In genomic region chr1:15846056-15846455, GRCh38 we compare ENCODE assay signal across 7 cellular contexts. TPM values are rescaled to one million over a fixed set of nuclear protein-coding genes. Genes with fewer than 3 reads are reported as not detected.
DNase-seq lines count a peak whose midpoint lies in the region; ATAC-seq, FAIRE-seq and TF ChIP-seq lines count a peak whose summit lies in the region.
"Not testable (repeated sequence)": the region's sequence is repeated elsewhere in the genome, so short reads cannot be mapped to it uniquely, and the experiment has no call there.

No MANE protein-coding gene starts in this region.

- ATAC-seq in CD8-positive, alpha-beta T cell; lower lobe of right lung: not testable (repeated sequence)

- not testable (repeated sequence) for H3K27ac Mint-ChIP-seq in CD8-positive, alpha-beta T cell; T-helper 1 cell treated with Interleukin-12 subunit alpha and Interleukin-12 subunit beta and Interleukin-4 antibody, amounts not matched to agents 30 μg/mL and 1 μg/mL, for 36 hours; astrocyte (ENCODE audit: unreplicated experiment)
- peak overlapping the region; percentile 98 for H3K27ac Mint-ChIP-seq in activated T-cell treated with anti-CD3 and anti-CD28 coated beads, Interleukin-2, amount 50 U/mL, for 24 hours

- not testable (repeated sequence) for H3K9me3 Mint-ChIP-seq in CD8-positive, alpha-beta T cell; T-helper 1 cell treated with Interleukin-12 subunit alpha and Interleukin-12 subunit beta and Interleukin-4 antibody, amounts not matched to agents 30 μg/mL and 1 μg/mL, for 36 hours; activated T-cell treated with anti-CD3 and anti-CD28 coated beads, Interleukin-2, amount 50 U/mL, for 24 hours; astrocyte (ENCODE audit: unreplicated experiment)

- not testable (repeated sequence) for H2AFZ ChIP-seq in astrocyte (ENCODE audit: low read depth, low read length); parathyroid adenoma

- H3K9me3 ChIP-seq in CD8-positive, alpha-beta T cell (ENCODE audit: low read length); KOPT-K1 (ENCODE audit: insufficient read depth, low read length, poor library complexity, severe bottlenecking); astrocyte (ENCODE audit: insufficient read depth, low read depth, low read length); lower lobe of right lung; parathyroid adenoma (ENCODE audit: control insufficient read depth, low read length): not testable (repeated sequence)

- peaks cover 20% of the 10 kb centered on the region for H3K4me1 ChIP-seq in CD8-positive, alpha-beta T cell (ENCODE audit: insufficient read depth, low read length)
- H3K4me1 ChIP-seq in astrocyte (ENCODE audit: insufficient read depth, low read length) (peaks cover 17% of the 10 kb centered on the region), lower lobe of right lung (peaks cover 26% of the 10 kb centered on the region)
- not testable (repeated sequence) for H3K4me1 ChIP-seq in parathyroid adenoma

- H3K4me1 Mint-ChIP-seq in CD8-positive, alpha-beta T cell (ENCODE audit: low read depth) = peaks cover 25% of the 10 kb centered on the region
- H3K4me1 Mint-ChIP-seq in T-helper 1 cell treated with Interleukin-12 subunit alpha and Interleukin-12 subunit beta and Interleukin-4 antibody, amounts not matched to agents 30 μg/mL and 1 μg/mL, for 36 hours (ENCODE audit: low read depth) = peaks cover 19% of the 10 kb centered on the region
- peaks cover 38% of the 10 kb centered on the region for H3K4me1 Mint-ChIP-seq in activated T-cell treated with anti-CD3 and anti-CD28 coated beads, Interleukin-2, amount 50 U/mL, for 24 hours (ENCODE audit: low read depth)
- not testable (repeated sequence) for H3K4me1 Mint-ChIP-seq in astrocyte (ENCODE audit: low read depth, unreplicated experiment)

- H3K36me3 ChIP-seq in CD8-positive, alpha-beta T cell (ENCODE audit: insufficient read depth, low read length); KOPT-K1 (ENCODE audit: insufficient read depth, low read length); astrocyte (ENCODE audit: insufficient read depth, low read length); lower lobe of right lung; parathyroid adenoma (ENCODE audit: control insufficient read depth, insufficient read depth, low read length): not testable (repeated sequence)

- not testable (repeated sequence) for DNase-seq in CD8-positive, alpha-beta T cell; activated T-cell treated with anti-CD3 and anti-CD28 coated beads, Interleukin-2, amount 50 U/mL, for 24 hours; astrocyte (ENCODE audit: low read depth); lower lobe of right lung

- H3K79me2 ChIP-seq in astrocyte (ENCODE audit: insufficient read depth, low read length) = peaks cover 45% of the 10 kb centered on the region
- not testable (repeated sequence) for H3K79me2 ChIP-seq in parathyroid adenoma

- not testable (repeated sequence) for H3K4me3 ChIP-seq in CD8-positive, alpha-beta T cell (ENCODE audit: low read depth, low read length); astrocyte (ENCODE audit: insufficient read depth, low read depth, low read length); lower lobe of right lung; parathyroid adenoma (ENCODE audit: low read depth, low read length)

- POLR2A ChIA-PET in CD8-positive, alpha-beta T cell (lab: Charles Lee) = interaction anchor here (8.7 kb wide), 1 partner anchor 11 kb away, joined by 235 read pairs; no protein-coding TSS in a partner anchor

- not testable (repeated sequence) for H3K27me3 Mint-ChIP-seq in CD8-positive, alpha-beta T cell (ENCODE audit: low read depth); T-helper 1 cell treated with Interleukin-12 subunit alpha and Interleukin-12 subunit beta and Interleukin-4 antibody, amounts not matched to agents 30 μg/mL and 1 μg/mL, for 36 hours (ENCODE audit: low read depth); activated T-cell treated with anti-CD3 and anti-CD28 coated beads, Interleukin-2, amount 50 U/mL, for 24 hours; astrocyte (ENCODE audit: low read depth, unreplicated experiment)

- peaks cover 15% of the 10 kb centered on the region for H4K20me1 ChIP-seq in astrocyte (ENCODE audit: insufficient read depth, low read length)

- H3K4me3 Mint-ChIP-seq in CD8-positive, alpha-beta T cell = peak overlapping the region; percentile 35
- peak overlapping the region; percentile 93 for H3K4me3 Mint-ChIP-seq in T-helper 1 cell treated with Interleukin-12 subunit alpha and Interleukin-12 subunit beta and Interleukin-4 antibody, amounts not matched to agents 30 μg/mL and 1 μg/mL, for 36 hours
- peak overlapping the region; percentile 93 for H3K4me3 Mint-ChIP-seq in activated T-cell treated with anti-CD3 and anti-CD28 coated beads, Interleukin-2, amount 50 U/mL, for 24 hours
- peak overlapping the region; percentile 40 for H3K4me3 Mint-ChIP-seq in astrocyte (ENCODE audit: unreplicated experiment)

- H3K36me3 Mint-ChIP-seq in CD8-positive, alpha-beta T cell = peaks cover 15% of the 10 kb centered on the region
- H3K36me3 Mint-ChIP-seq in T-helper 1 cell treated with Interleukin-12 subunit alpha and Interleukin-12 subunit beta and Interleukin-4 antibody, amounts not matched to agents 30 μg/mL and 1 μg/mL, for 36 hours (ENCODE audit: low read depth); astrocyte (ENCODE audit: low read depth, unreplicated experiment): not testable (repeated sequence)
- peaks cover 25% of the 10 kb centered on the region for H3K36me3 Mint-ChIP-seq in activated T-cell treated with anti-CD3 and anti-CD28 coated beads, Interleukin-2, amount 50 U/mL, for 24 hours (ENCODE audit: low read depth)

- CTCF ChIA-PET in CD8-positive, alpha-beta T cell (lab: Charles Lee) = interaction anchor here (1.1 to 1.6 kb wide), 2 partner anchors 11 to 40 kb away, joined by 3 to 4 read pairs; no protein-coding TSS in a partner anchor

- H3K27me3 ChIP-seq in CD8-positive, alpha-beta T cell (ENCODE audit: insufficient read depth, low read length); astrocyte (ENCODE audit: insufficient read depth, low read length); lower lobe of right lung (ENCODE audit: low read depth); parathyroid adenoma (ENCODE audit: control insufficient read depth, insufficient read depth, low read length): not testable (repeated sequence)

- not testable (repeated sequence) for H3K9ac ChIP-seq in astrocyte (ENCODE audit: low read length); parathyroid adenoma

- TF ChIP-seq CTCF in CD8-positive, alpha-beta T cell (IDR thresholded peaks at IDR 0.05); astrocyte (IDR thresholded peaks at IDR 0.05; ENCODE audit: insufficient read depth, low read depth, low read length); lower lobe of right lung (IDR thresholded peaks at IDR 0.05); parathyroid adenoma (IDR thresholded peaks at IDR 0.05): not testable (repeated sequence)

- not testable (repeated sequence) for H3K27ac ChIP-seq in CD8-positive, alpha-beta T cell (ENCODE audit: low read depth, low read length); astrocyte (ENCODE audit: low read depth, low read length); parathyroid adenoma
- H3K27ac ChIP-seq in KOPT-K1 (ENCODE audit: low read depth, low read length, poor library complexity, severe bottlenecking) (peak overlapping the region; percentile 82), lower lobe of right lung (peak overlapping the region; percentile 99)

- intact Hi-C loops in CD8-positive, alpha-beta T cell (cut with DNase I, micrococcal nuclease) = loop anchor here (2.0 to 10.0 kb wide), 8 partner anchors 36 to 521 kb away; partner anchors contain the start of genes SZRD1 (in 2 of the 2), CASP9 (in 1 of the 2) and FBXO42 (in 1 of the 2)
- intact Hi-C loops in lower lobe of right lung (cut with DNase I) = not testable (repeated sequence)

- FAIRE-seq in astrocyte (lab: Jason Lieb, UNC) = not testable (repeated sequence)

- H3K4me2 ChIP-seq in astrocyte (ENCODE audit: low read length) = not testable (repeated sequence)
- H3K4me2 ChIP-seq in parathyroid adenoma (ENCODE audit: low read length) = peak overlapping the region; percentile 97

RNA-seq across cellular contexts. Expression of gene SPEN, which starts 1.5 kb away (rescaled TPM):
- total RNA-seq in CD8-positive, alpha-beta T cell = 10 to 100 TPM; 85.9 to 87.3 TPM
- 33.2 and 35.0 TPM in 2 replicates for total RNA-seq in astrocyte
- 54.7 TPM for total RNA-seq in lower lobe of right lung

RNA-seq across cellular contexts. Expression of gene UQCRHL, which starts 38.6 kb away (rescaled TPM):
- under 1 TPM; 0.53 to 0.81 TPM for total RNA-seq in CD8-positive, alpha-beta T cell
- total RNA-seq in astrocyte (1.3 and 1.7 TPM in 2 replicates), lower lobe of right lung (1.1 TPM)

Comparison
In these comparisons a context has a peak if more than half of its experiments do, and no peak if none do; other contexts are left out.
1. H3K4me3 Mint-ChIP-seq: peak in every context shown above with its lines; median percentile 93 in T-helper 1 cell treated with Interleukin-12 subunit alpha and Interleukin-12 subunit beta and Interleukin-4 antibody, amounts not matched to agents 30 μg/mL and 1 μg/mL, for 36 hours; 93 in activated T-cell treated with anti-CD3 and anti-CD28 coated beads, Interleukin-2, amount 50 U/mL, for 24 hours; 40 in astrocyte; 35 in CD8-positive, alpha-beta T cell.